ENCODE assay signal across 1 cellular context in genomic region chr12:132837693-132838463, GRCh38.
TF ChIP-seq lines count a peak whose summit lies in the region.

No MANE protein-coding gene starts in this region.

TF ChIP-seq in GM12878, 131 proteins besides CTCF, POLR2A, EP300 and RAD21:
- TF ChIP-seq CHD2 (IDR thresholded peaks at IDR 0.05; ENCODE audit: borderline replicate concordance, low read depth, low read length) (no peak), JUNB (IDR thresholded peaks at IDR 0.05) (no peak), BCL11A (IDR thresholded peaks at IDR 0.05; ENCODE audit: low read depth, low read length) (no peak), NR2F1 (conservative IDR thresholded peaks at IDR 0.05) (no peak), ESRRA (IDR thresholded peaks at IDR 0.05; ENCODE audit: low read length) (no peak), CREM (IDR thresholded peaks at IDR 0.05; ENCODE audit: low read depth) (no peak), EZH2 (IDR thresholded peaks at IDR 0.05; ENCODE audit: borderline replicate concordance, control insufficient read depth, low read depth, low read length) (no peak), STAT3 (IDR thresholded peaks at IDR 0.05; ENCODE audit: low read depth, low read length) (no peak), SMARCA5 (IDR thresholded peaks at IDR 0.05) (no peak), KLF5 (IDR thresholded peaks at IDR 0.05; ENCODE audit: partially characterized antibody) (no peak), BRCA1 (IDR thresholded peaks at IDR 0.05; ENCODE audit: low read depth, low read length) (no peak), SIX5 (IDR thresholded peaks at IDR 0.05; ENCODE audit: low read depth, low read length, severe bottlenecking) (no peak), GABPA (IDR thresholded peaks at IDR 0.05; ENCODE audit: low read depth) (no peak), SUPT20H (IDR thresholded peaks at IDR 0.05; ENCODE audit: borderline replicate concordance, control insufficient read depth, low read depth, low read length) (no peak), MYC (IDR thresholded peaks at IDR 0.05; ENCODE audit: insufficient read depth, insufficient read length, insufficient replicate concordance, low read length, severe bottlenecking) (no peak), RUNX3 (IDR thresholded peaks at IDR 0.05; ENCODE audit: low read length) (no peak), PAX8 (IDR thresholded peaks at IDR 0.05) (no peak), ZNF592 (IDR thresholded peaks at IDR 0.05) (no peak), KAT2A (conservative IDR thresholded peaks at IDR 0.05; ENCODE audit: control insufficient read depth, low read depth, low read length) (no peak)
